Comparison of ENCODE assay signal across 8 cellular contexts in the genomic region with DNA sequence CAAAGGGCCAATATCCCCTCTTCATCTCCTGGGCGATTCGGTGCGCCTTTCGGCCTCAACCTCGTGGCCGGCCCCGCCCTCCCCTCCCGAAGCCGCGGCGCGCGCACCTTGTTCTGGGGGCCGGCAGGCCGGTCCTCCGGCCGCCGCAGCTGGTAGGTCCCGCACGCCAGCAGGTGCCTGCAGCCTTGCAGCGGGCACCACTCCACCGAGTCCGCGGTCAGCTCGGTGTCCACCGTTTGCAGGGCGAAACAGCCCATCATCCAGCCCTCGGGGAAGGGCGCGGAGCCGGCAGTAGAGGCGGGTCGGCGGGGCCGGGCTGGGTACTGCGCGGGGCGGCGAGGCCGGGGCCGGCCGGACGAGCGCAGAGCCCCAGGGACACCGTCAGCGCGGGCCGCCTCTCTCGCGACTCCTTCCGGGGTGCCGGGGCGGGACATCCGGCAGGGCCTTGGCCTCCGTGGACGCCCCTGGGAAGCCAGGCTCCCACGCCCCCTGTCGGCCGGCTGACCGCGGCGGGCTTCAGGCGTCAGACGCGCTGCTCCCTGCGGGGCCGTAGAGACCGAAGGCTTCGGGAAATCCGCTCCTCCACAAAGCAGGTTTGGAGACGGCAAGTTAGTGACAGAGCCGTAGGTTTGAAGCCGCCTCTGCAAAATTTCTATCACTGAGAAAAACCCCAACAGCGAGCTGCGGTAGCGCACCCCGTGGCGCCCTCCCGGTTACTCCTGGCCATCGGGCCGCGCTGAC. TPM values are rescaled to one million over a fixed set of nuclear protein-coding genes. Genes with fewer than 3 reads are reported as not detected.
DNase-seq lines count a peak whose midpoint lies in the region; ATAC-seq and TF ChIP-seq lines count a peak whose summit lies in the region.

Gene DPH7 (minus strand): TSS at position 408 of the 741 bp plus-strand sequence. CDS start 148 bp downstream, at position 260.

- TF ChIP-seq CTCF in BE2C (IDR thresholded peaks at IDR 0.05; ENCODE audit: low read depth, low read length) (peak; percentile 83), colonic mucosa (IDR thresholded peaks at IDR 0.05) (peak; percentile 95)

- H3K36me3 ChIP-seq in BE2C (peaks cover 51% of the 10 kb centered on the region), colonic mucosa (no peaks in the 10 kb centered on the region)

- H3K27me3 ChIP-seq in BE2C, result no peaks in the 10 kb centered on the region
- no peaks in the 10 kb centered on the region for H3K27me3 ChIP-seq in colonic mucosa

- H3K9me3 ChIP-seq in BE2C, result no peaks in the 10 kb centered on the region
- no peaks in the 10 kb centered on the region for H3K9me3 ChIP-seq in colonic mucosa

- H3K9ac ChIP-seq in colonic mucosa (ENCODE audit: low read depth in 2 of 2, low read length in 2 of 2), result peak within 1 kb of the TSS; percentile 63 to 81

- peak within 1 kb of the TSS; percentile 83 for H3K27ac ChIP-seq in colonic mucosa

- DNase-seq in BE2C (peak; percentile 99), NCI-H510A (lab: John Stamatoyannopoulos, UW) (peak; percentile 92), colonic mucosa (peak; percentile 99), left colon (peak; percentile 93 to 98)
- peak; percentile 92 to 96 for DNase-seq in activated CD4-positive, alpha-beta T cell treated with anti-CD3 and anti-CD28 coated beads for 4 hours
- peak; percentile 95 for DNase-seq in stimulated activated CD4-positive, alpha-beta T cell treated with anti-CD3 and anti-CD28 coated beads, Interleukin-1b, Interleukin-23, amount 100 ng/mL, for 48 hours

- intact Hi-C loops in colonic mucosa (cut with DNase I) (no loop called here), left colon (cut with DNase I, micrococcal nuclease) (no loop called here)

- peak within 1 kb of the TSS; percentile 89 for H3K4me3 ChIP-seq in BE2C (ENCODE audit: low read depth, low read length)
- peak within 1 kb of the TSS; percentile 96 for H3K4me3 ChIP-seq in colonic mucosa

- peak; percentile 85 for TF ChIP-seq POLR2A in GM19099 (IDR thresholded peaks at IDR 0.05; ENCODE audit: extremely low read depth, insufficient read length, low read depth)

- no peaks in the 10 kb centered on the region; the same call in 1 of the 2 replicates for H3K4me1 ChIP-seq in BE2C
- no peaks in the 10 kb centered on the region for H3K4me1 ChIP-seq in colonic mucosa

- ATAC-seq in HG03432 (IDR thresholded peaks at IDR 0.05; ENCODE audit: unreplicated experiment) (peak; percentile 88), left colon (peak; percentile 97)

RNA-seq across cellular contexts. Expression of gene DPH7, which starts in this region (rescaled TPM):
- polyA plus RNA-seq in BE2C (2012; ENCODE audit: insufficient read depth, insufficient read length, low read depth), result 116 TPM
- total RNA-seq in colonic mucosa, result 10 to 100 TPM; 15.6 to 30.6 TPM
- total RNA-seq in left colon, result 10 to 100 TPM; 21.7 to 27.5 TPM

Comparison
In these comparisons a context has a peak if more than half of its experiments do, and no peak if none do; other contexts are left out.
1. Peak in every context shown above with its lines: DNase-seq, ATAC-seq, H3K4me3 ChIP-seq and H3K27ac ChIP-seq.